8 cellular contexts compared by ENCODE assay signal in genomic region chr18:79680100-79680879, GRCh38. TPM values are rescaled to one million over a fixed set of nuclear protein-coding genes. Genes with fewer than 3 reads are reported as not detected.
DNase-seq lines count a peak whose midpoint lies in the region; ATAC-seq and TF ChIP-seq lines count a peak whose summit lies in the region.

No MANE protein-coding gene starts in this region.

- H3K79me1 ChIP-seq in trophoblast cell (ENCODE audit: low read length) = peaks cover 10% of the 10 kb centered on the region

- peak overlapping the region; percentile 95 for H3K4me2 ChIP-seq in trophoblast cell (ENCODE audit: low read length)

- H3K9me3 ChIP-seq in trophoblast cell (ENCODE audit: insufficient read depth, low read depth, low read length) = no peaks in the 10 kb centered on the region

- H3K4me3 ChIP-seq in fibroblast of the aortic adventitia (ENCODE audit: low read depth, low read length) = peak overlapping the region; percentile 86
- peak overlapping the region; percentile 98 for H3K4me3 ChIP-seq in trophoblast cell (ENCODE audit: low read depth, low read length)

- H4K91ac ChIP-seq in trophoblast cell (ENCODE audit: low read depth, low read length) = peak overlapping the region; percentile 80

- H2BK120ac ChIP-seq in trophoblast cell (ENCODE audit: insufficient read depth, low read length, poor library complexity) = no peak overlapping the region

- H2AK5ac ChIP-seq in trophoblast cell (ENCODE audit: low read length) = no peak overlapping the region

- peaks cover 37% of the 10 kb centered on the region for H3K79me2 ChIP-seq in trophoblast cell (ENCODE audit: control insufficient read depth, insufficient read depth, low read length, poor library complexity)

- TF ChIP-seq CTCF in fibroblast of the aortic adventitia (IDR thresholded peaks at IDR 0.05; ENCODE audit: insufficient read depth, low read length) = no peak

- DNase-seq in GM04504 (ENCODE audit: low read depth) = peak; percentile 11
- peak; percentile 17 for DNase-seq in NCI-H2196 treated with DMSO at 0.1 percent for 48 hours (lab: John Stamatoyannopoulos, UW; ENCODE audit: unreplicated experiment)
- peak; percentile 65 to 71 for DNase-seq in activated T-cell treated with anti-CD3 and anti-CD28 coated beads, Interleukin-2, amount 50 U/mL, for 48 hours
- DNase-seq in fibroblast of the aortic adventitia (ENCODE audit: low read depth) = peak; percentile 45
- DNase-seq in trophoblast cell = peak; percentile 43 to 65
- DNase-seq in GDM1 (lab: John Stamatoyannopoulos, UW) = no peak

- H4K8ac ChIP-seq in trophoblast cell (ENCODE audit: low read depth, low read length) = peak overlapping the region; percentile 47

- H3K4me1 ChIP-seq in trophoblast cell (ENCODE audit: control insufficient read depth in 1 of 2, insufficient read depth in 2 of 2, low read length in 2 of 2) = peaks cover 7 to 8% of the 10 kb centered on the region in 2 experiments

- H3K27me3 ChIP-seq in trophoblast cell (ENCODE audit: insufficient read depth, low read length) = no peaks in the 10 kb centered on the region

- no peak overlapping the region for H3K23ac ChIP-seq in trophoblast cell (ENCODE audit: low read length)

- H4K12ac ChIP-seq in trophoblast cell (ENCODE audit: low read depth, low read length) = no peak overlapping the region

- no peak overlapping the region for H3K18ac ChIP-seq in trophoblast cell (ENCODE audit: low read length)

- no peak overlapping the region for H2BK5ac ChIP-seq in trophoblast cell (ENCODE audit: low read depth, low read length, poor library complexity)

- no peak overlapping the region for H2BK12ac ChIP-seq in trophoblast cell (ENCODE audit: low read length)

- peak overlapping the region; percentile 12 for H3K14ac ChIP-seq in trophoblast cell (ENCODE audit: low read length)

- no CpG with 5 or more reads among the region's 54 CpGs for WGBS in trophoblast cell (ENCODE audit: extremely low coverage, insufficient coverage, insufficient read length)

- peak overlapping the region; percentile 74 for H2AFZ ChIP-seq in trophoblast cell (ENCODE audit: insufficient read depth, low read length, poor library complexity)

- H3K36me3 ChIP-seq in trophoblast cell (ENCODE audit: control insufficient read depth in 1 of 2, insufficient read depth in 2 of 2, low read length in 2 of 2) = peaks cover 11% of the 10 kb centered on the region in 2 experiments

- ATAC-seq in HG02610 (IDR thresholded peaks at IDR 0.05; ENCODE audit: unreplicated experiment) (peak; percentile 5), GM21576 (IDR thresholded peaks at IDR 0.05; ENCODE audit: unreplicated experiment) (no peak)

- peak overlapping the region; percentile 89 for H3K27ac ChIP-seq in trophoblast cell (ENCODE audit: low read depth, low read length)

- H3K4ac ChIP-seq in trophoblast cell (ENCODE audit: low read depth, low read length) = peak overlapping the region; percentile 96

- peak overlapping the region; percentile 59 for H3K9ac ChIP-seq in trophoblast cell (ENCODE audit: low read length)

RNA-seq across cellular contexts. Expression of gene CTDP1, which starts 0.7 kb away (rescaled TPM):
- total RNA-seq in fibroblast of the aortic adventitia (ENCODE audit: low replicate concordance) = 14.1 and 15.5 TPM in 2 replicates
- polyA plus RNA-seq in trophoblast cell (2013) = 21.4 and 21.6 TPM in 2 replicates
